ENCODE assay signal across 7 cellular contexts in the genomic region with DNA sequence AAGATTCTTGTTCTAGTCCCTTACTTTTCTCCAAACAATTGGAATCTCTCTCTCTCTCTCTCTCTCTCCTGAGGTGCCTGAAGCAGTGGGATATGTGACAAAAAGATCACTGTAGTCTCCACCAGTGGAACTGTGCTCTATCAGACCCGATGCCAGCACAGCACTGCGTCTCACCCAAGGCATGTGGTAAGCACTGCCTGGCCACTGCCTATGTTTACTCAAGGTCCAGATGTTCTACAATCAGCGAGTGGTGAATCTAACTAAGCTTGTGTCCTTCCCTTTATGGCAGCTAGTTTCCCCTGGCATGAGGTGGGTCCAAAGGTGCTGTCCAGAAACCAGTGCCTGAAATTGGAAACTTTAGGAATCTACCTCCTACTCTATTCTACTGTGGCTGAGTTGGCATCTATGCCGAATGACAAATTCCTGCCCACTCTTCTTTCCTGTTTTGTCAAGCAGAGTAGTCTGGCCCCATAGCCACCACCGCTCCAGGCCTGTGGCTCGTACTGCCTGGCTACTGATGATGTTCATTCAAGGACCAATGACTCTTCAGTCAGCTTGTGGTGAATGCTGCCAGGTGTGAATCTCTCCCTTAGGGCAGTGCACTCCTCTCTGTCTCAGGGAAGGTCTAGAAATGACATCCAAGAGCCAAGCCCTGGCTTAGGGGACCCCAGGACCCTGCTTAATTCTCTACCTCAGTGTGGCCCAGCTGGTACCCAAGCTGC.
"Had no signal": no experiment of that assay in that cellular context is flagged by ENCODE, and none has a peak within 500 bp of the region (broad histone marks: within the 10 kb centered on the region; RNA-seq: fewer than 3 reads in every experiment).

No MANE protein-coding gene starts in this region.

- H3K36me3 ChIP-seq: HAP-1 had no signal

- H3K9me3 ChIP-seq: HAP-1 had no signal

- H3K4me3 ChIP-seq: GM23338, HAP-1 had no signal

- H2AFZ ChIP-seq: GM23338 had no signal

- DNase-seq: H7, HFFc6, KBM-7 had no signal

- FAIRE-seq: HTR-8/SVneo had no signal

- H3K4me2 ChIP-seq: GM23338 had no signal

- ATAC-seq: GM23338, HCT116 had no signal
